Comparison of ENCODE assay signal across 11 cellular contexts in the genomic region with DNA sequence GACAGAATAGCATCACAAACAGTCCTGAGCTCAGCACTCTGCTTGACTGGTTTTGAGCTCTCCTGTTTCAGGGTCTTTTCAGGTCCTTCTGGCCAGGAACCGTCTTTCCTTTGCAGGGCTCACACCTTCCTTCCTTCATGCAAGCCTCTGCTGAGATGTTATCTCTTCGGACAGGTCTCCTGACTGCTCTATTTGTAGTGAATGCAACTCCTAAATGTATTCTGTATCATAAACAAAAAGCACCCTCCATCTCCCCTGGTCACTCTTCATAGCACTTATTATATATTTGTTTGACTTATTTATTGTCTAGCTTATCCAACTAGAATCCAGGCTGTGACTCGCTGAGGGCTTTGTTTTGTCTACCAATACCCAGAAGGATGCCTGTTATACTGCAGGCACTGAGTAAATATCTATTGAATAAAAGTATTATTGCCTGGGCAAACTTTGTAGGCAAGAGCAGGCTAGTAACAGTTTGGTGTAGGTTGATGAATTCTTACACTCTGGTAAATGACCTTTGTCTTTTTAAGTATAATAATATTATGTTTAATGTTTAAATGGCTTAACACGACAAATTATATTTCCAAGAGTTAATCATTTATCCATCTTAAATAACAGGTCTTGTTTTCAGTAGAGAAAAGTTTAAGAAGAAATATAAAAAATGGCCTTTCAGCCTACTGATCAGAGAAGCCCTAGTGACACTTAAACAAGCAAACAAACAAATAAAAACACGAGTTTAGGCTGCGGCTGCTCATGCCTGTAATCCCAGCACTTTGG.
A peak's percentile ranks its signal among the peaks of the same experiment; 100 is the strongest.
DNase-seq lines count a peak whose midpoint lies in the region; ATAC-seq, FAIRE-seq and TF ChIP-seq lines count a peak whose summit lies in the region.
"Had no signal": no experiment of that assay in that cellular context is flagged by ENCODE, and none has a peak within 500 bp of the region (broad histone marks: within the 10 kb centered on the region; RNA-seq: fewer than 3 reads in every experiment).

No MANE protein-coding gene starts in this region.

- no peak for TF ChIP-seq POLR2A in HepG2 (IDR thresholded peaks at IDR 0.05; ENCODE audit: insufficient read depth in 1 of 2, low read depth in 2 of 2, low read length in 2 of 2)

- H3K4me3 ChIP-seq in SU-DHL-6 (ENCODE audit: insufficient read depth, low read length, poor library complexity, severe bottlenecking) (no peak overlapping the region), HepG2 (replicated peaks in 1 of 3; ENCODE audit: insufficient read depth in 1 of 3, low read depth in 2 of 3, low read length in 3 of 3) (peak overlapping the region in 2 of 3 experiments; percentile 8; a peak in 2 of 6 replicates)
- H3K4me3 ChIP-seq: gastroesophageal sphincter had no signal

- no peaks in the 10 kb centered on the region for H3K36me3 Mint-ChIP-seq in activated naive CD4-positive, alpha-beta T cell treated with anti-CD3 and anti-CD28 coated beads for 36 hours (ENCODE audit: low read depth)
- no peaks in the 10 kb centered on the region for H3K36me3 Mint-ChIP-seq in type B pancreatic cell
- H3K36me3 Mint-ChIP-seq: brain had no signal

- H3K27ac Mint-ChIP-seq in activated naive CD4-positive, alpha-beta T cell treated with anti-CD3 and anti-CD28 coated beads for 36 hours: peak overlapping the region; percentile 50
- H3K27ac Mint-ChIP-seq in type B pancreatic cell: peak overlapping the region; percentile 12

- H3K27ac ChIP-seq in SU-DHL-6 (ENCODE audit: low read depth, low read length) (peak overlapping the region; percentile 96), HepG2 (ENCODE audit: extremely low read length, insufficient read depth, low read length) (peak overlapping the region; percentile 32)

- H3K36me3 ChIP-seq in SU-DHL-6 (ENCODE audit: low read length): no peaks in the 10 kb centered on the region
- H3K36me3 ChIP-seq in HepG2 (replicated peaks in 1 of 2; ENCODE audit: control insufficient read depth in 1 of 2, insufficient read depth in 2 of 2, low read length in 2 of 2): no peaks in the 10 kb centered on the region
- H3K36me3 ChIP-seq: gastroesophageal sphincter had no signal

- H3K9me3 Mint-ChIP-seq in activated naive CD4-positive, alpha-beta T cell treated with anti-CD3 and anti-CD28 coated beads for 36 hours: no peaks in the 10 kb centered on the region
- no peaks in the 10 kb centered on the region for H3K9me3 Mint-ChIP-seq in type B pancreatic cell

- no TSS peak for BruUV-seq in HepG2 (replicated peaks; lab: Mats Ljungman, UMichigan)

- TF ChIP-seq EP300 in HepG2 (IDR thresholded peaks at IDR 0.05; ENCODE audit: low read depth in 2 of 2, low read length in 2 of 2): no peak
- no peak for TF ChIP-seq EP300 in HepG2 (CRISPR knock-in tag; IDR thresholded peaks at IDR 0.05; ENCODE audit: borderline replicate concordance)

- H3F3A ChIP-seq in SU-DHL-6 (ENCODE audit: insufficient read depth): peaks cover 62% of the 10 kb centered on the region

- in situ Hi-C loops in HepG2 (cut with HindIII; ENCODE audit: extremely low pct_ligation_motif_present, low pct_unique_long_range_greater_than_20kb): loop anchor here (5.0 kb wide), 1 partner anchor 293 kb away; no protein-coding TSS in a partner anchor

- 13% methylated on average over 6 of the region's 6 CpGs for WGBS in HepG2 (ENCODE audit: low lambda C conversion rate)

- H3K9me3 ChIP-seq in SU-DHL-6 (ENCODE audit: insufficient read depth, low read length) (no peaks in the 10 kb centered on the region), HepG2 (ENCODE audit: low read length) (no peaks in the 10 kb centered on the region)
- H3K9me3 ChIP-seq: gastroesophageal sphincter had no signal

- peak overlapping the region; percentile 49 for H3K9ac ChIP-seq in SU-DHL-6 (ENCODE audit: low read length)
- peak overlapping the region; percentile 36 for H3K9ac ChIP-seq in HepG2 (ENCODE audit: insufficient read depth, low read depth, low read length)

- H3K27me3 Mint-ChIP-seq in activated naive CD4-positive, alpha-beta T cell treated with anti-CD3 and anti-CD28 coated beads for 36 hours (ENCODE audit: low read depth): no peaks in the 10 kb centered on the region
- no peaks in the 10 kb centered on the region for H3K27me3 Mint-ChIP-seq in type B pancreatic cell
- H3K27me3 Mint-ChIP-seq: brain had no signal

- ATAC-seq in HepG2 (no peak), HG03280 (IDR thresholded peaks at IDR 0.05; ENCODE audit: unreplicated experiment) (no peak), GM19324 (IDR thresholded peaks at IDR 0.05; ENCODE audit: low FRiP score, unreplicated experiment) (no peak)

- H2AFZ ChIP-seq in SU-DHL-6 (ENCODE audit: low read depth, low read length, severe bottlenecking) (peak overlapping the region; percentile 76), HepG2 (ENCODE audit: low read length) (peak overlapping the region; percentile 68)

- intact Hi-C loops in activated naive CD4-positive, alpha-beta T cell treated with anti-CD3 and anti-CD28 coated beads for 36 hours (cut with micrococcal nuclease): loop anchor here (2.0 kb wide), 2 partner anchors 218 to 228 kb away; no protein-coding TSS in a partner anchor
- intact Hi-C loops in HepG2 (cut with micrococcal nuclease; ENCODE audit: unreplicated experiment): loop anchor here (1.0 to 2.0 kb wide), 3 partner anchors 106 to 192 kb away; no protein-coding TSS in a partner anchor

- TF ChIP-seq RAD21 in HepG2 (CRISPR knock-in tag; IDR thresholded peaks at IDR 0.05): no peak

- no peak overlapping the region for H3K4me3 Mint-ChIP-seq in activated naive CD4-positive, alpha-beta T cell treated with anti-CD3 and anti-CD28 coated beads for 36 hours
- H3K4me3 Mint-ChIP-seq in type B pancreatic cell: no peak overlapping the region
- H3K4me3 Mint-ChIP-seq: brain had no signal

- FAIRE-seq in HepG2 (lab: Jason Lieb, UNC): no peak

- H4K20me1 ChIP-seq in SU-DHL-6 (ENCODE audit: low read depth, low read length) (no peaks in the 10 kb centered on the region), HepG2 (ENCODE audit: insufficient read depth, low read length) (no peaks in the 10 kb centered on the region)

- H3K4me1 ChIP-seq in HepG2 (ENCODE audit: insufficient read depth, low read length): peaks cover 67% of the 10 kb centered on the region

- POLR2A ChIA-PET in HepG2 (lab: Yijun Ruan, JAX): interaction anchor here (0.7 to 2.3 kb wide), 4 partner anchors 107 to 276 kb away, joined by 3 to 6 read pairs (median 4); no protein-coding TSS in a partner anchor

- no peaks in the 10 kb centered on the region for H3K79me2 ChIP-seq in SU-DHL-6 (ENCODE audit: insufficient read depth, low read length)
- H3K79me2 ChIP-seq in HepG2 (ENCODE audit: insufficient read depth, low read length): no peaks in the 10 kb centered on the region

- H3K4me2 ChIP-seq in SU-DHL-6 (ENCODE audit: low read depth, low read length, poor library complexity, severe bottlenecking): peak overlapping the region; percentile 89
- H3K4me2 ChIP-seq in HepG2 (ENCODE audit: low read depth, low read length): peak overlapping the region; percentile 71

- CTCF ChIA-PET in activated naive CD4-positive, alpha-beta T cell treated with anti-CD3 and anti-CD28 coated beads for 36 hours (lab: Charles Lee): interaction anchor here (0.5 to 1.4 kb wide), 9 partner anchors 14 to 248 kb away, joined by 3 to 12 read pairs (median 4); no protein-coding TSS in a partner anchor
- CTCF ChIA-PET in HepG2 (lab: Yijun Ruan, JAX; ENCODE audit: low intra/inter-chr PET ratio, low total read pairs): interaction anchor here (1.1 to 2.3 kb wide), 5 partner anchors 45 to 292 kb away, joined by 4 to 39 read pairs (median 7); no protein-coding TSS in a partner anchor

- no peak for TF ChIP-seq CTCF in SU-DHL-6 (IDR thresholded peaks at IDR 0.05; ENCODE audit: insufficient read depth, low read length, poor library complexity, severe bottlenecking)
- TF ChIP-seq CTCF in HepG2 (CRISPR knock-in tag; IDR thresholded peaks at IDR 0.05): no peak
- no peak for TF ChIP-seq CTCF in type B pancreatic cell (conservative IDR thresholded peaks at IDR 0.05)

- no peaks in the 10 kb centered on the region for H3K9me2 ChIP-seq in SU-DHL-6 (replicated peaks; ENCODE audit: insufficient read depth, low read length)

- H3K27me3 ChIP-seq in SU-DHL-6 (ENCODE audit: low read length) (no peaks in the 10 kb centered on the region), HepG2 (ENCODE audit: control insufficient read depth in 1 of 2, insufficient read depth in 2 of 2, low read length in 2 of 2) (no peaks in the 10 kb centered on the region)
- H3K27me3 ChIP-seq: gastroesophageal sphincter had no signal

- no peak for DNase-seq in activated naive CD4-positive, alpha-beta T cell treated with anti-CD3 and anti-CD28 coated beads for 36 hours
- DNase-seq in activated naive CD4-positive, alpha-beta T cell treated with anti-CD3 and anti-CD28 coated beads, Interleukin-2, amount 50 U/mL, for 16 hours: no peak
- DNase-seq in HepG2 (ENCODE audit: low spot score) (no peak), type B pancreatic cell (ENCODE audit: extremely low spot score, unreplicated experiment) (no peak), cerebellum (ENCODE audit: low spot score) (no peak)
- DNase-seq: NCI-H748 treated with DMSO at 0.1 percent for 48 hours had no signal

- H3K4me1 Mint-ChIP-seq in activated naive CD4-positive, alpha-beta T cell treated with anti-CD3 and anti-CD28 coated beads for 36 hours (ENCODE audit: low read depth): peaks cover 61% of the 10 kb centered on the region
- peaks cover 40% of the 10 kb centered on the region for H3K4me1 Mint-ChIP-seq in type B pancreatic cell (ENCODE audit: unreplicated experiment)

TF ChIP-seq in HepG2, 621 proteins besides CTCF, POLR2A, EP300 and RAD21 (continues in another document):
- peak; percentile 76; the same call in 1 of the 2 replicates for TF ChIP-seq ZNF205 (CRISPR knock-in tag; IDR thresholded peaks at IDR 0.05)
- no peak for TF ChIP-seq CHCHD3 (CRISPR knock-in tag; IDR thresholded peaks at IDR 0.05)
- TF ChIP-seq KDM5A (IDR thresholded peaks at IDR 0.05; ENCODE audit: borderline replicate concordance, low read length): 0 out of 2 replicates have a peak, but pooled peaks have one; percentile 3
- 0 out of 2 replicates have a peak, but pooled peaks have one; percentile 31 for TF ChIP-seq RNF219 (CRISPR knock-in tag; IDR thresholded peaks at IDR 0.05)
- 0 out of 2 replicates have a peak, but pooled peaks have one; percentile 15 for TF ChIP-seq GATAD2A (CRISPR knock-in tag; IDR thresholded peaks at IDR 0.05)
